Comparison of ENCODE assay signal across 9 cellular contexts in the genomic region with DNA sequence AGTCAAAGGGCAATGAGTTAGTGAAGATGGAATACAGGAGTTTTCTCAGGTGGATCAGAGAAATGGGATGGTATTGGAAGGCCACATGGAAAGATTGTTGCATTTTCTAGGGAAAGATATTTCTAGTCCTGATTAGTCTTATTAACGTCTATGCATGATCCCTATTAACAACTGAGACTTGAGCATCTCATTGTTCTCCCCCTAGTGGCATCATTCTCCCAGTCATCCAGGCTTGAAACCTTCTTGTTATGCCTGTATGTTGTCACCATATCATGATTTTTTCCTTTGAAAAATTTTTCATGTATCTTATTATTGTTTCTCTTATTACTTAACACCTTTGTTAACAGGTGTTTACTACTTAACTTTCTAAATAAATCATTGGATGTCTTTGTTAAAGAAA. TPM values are rescaled to one million over a fixed set of nuclear protein-coding genes. Genes with fewer than 3 reads are reported as not detected.
DNase-seq lines count a peak whose midpoint lies in the region; ATAC-seq, FAIRE-seq and TF ChIP-seq lines count a peak whose summit lies in the region.
"Had no signal": no experiment of that assay in that cellular context is flagged by ENCODE, and none has a peak within 500 bp of the region (broad histone marks: within the 10 kb centered on the region; RNA-seq: fewer than 3 reads in every experiment).

No MANE protein-coding gene starts in this region.

- no peak overlapping the region for H2BK15ac ChIP-seq in IMR-90 (ENCODE audit: low read depth, low read length)
- H2BK15ac ChIP-seq in mesenchymal stem cell (ENCODE audit: low read depth, poor library complexity, severe bottlenecking) = no peak overlapping the region

- H3K4ac ChIP-seq in IMR-90 (ENCODE audit: low read depth, low read length) (no peak overlapping the region), mesenchymal stem cell (ENCODE audit: low read depth in 1 of 2, low read length in 2 of 2) (no peak overlapping the region)

- ATAC-seq in IMR-90 (ENCODE audit: low read depth) (no peak), GM12878 (peak; percentile 69)

- H3K4me1 ChIP-seq in IMR-90 (ENCODE audit: control insufficient read depth, insufficient read depth, low read length) = no peaks in the 10 kb centered on the region
- peaks cover 13% of the 10 kb centered on the region for H3K4me1 ChIP-seq in GM12878 (ENCODE audit: control insufficient read depth, insufficient read depth, low read length)
- H3K4me1 ChIP-seq in mesenchymal stem cell (ENCODE audit: control insufficient read depth, insufficient read depth, low read depth, low read length) = no peaks in the 10 kb centered on the region

- dilution Hi-C loops in IMR-90 (cut with HindIII; ENCODE audit: low sequenced_read_pairs, unreplicated experiment) = no loop called here

- RAD21 ChIA-PET in GM12878 (lab: Charles Lee; ENCODE audit: unreplicated experiment) = no interaction called here

- no peak for TF ChIP-seq EP300 in GM12878 (IDR thresholded peaks at IDR 0.05; ENCODE audit: borderline replicate concordance in 1 of 2, control insufficient read depth in 1 of 2, low read depth in 2 of 2, low read length in 2 of 2)

- H4K20me1 ChIP-seq in IMR-90 (ENCODE audit: insufficient read depth, low read length) (peaks cover 25% of the 10 kb centered on the region), GM12878 (ENCODE audit: control insufficient read depth, insufficient read depth) (peaks cover 2% of the 10 kb centered on the region; the same call in 1 of the 2 replicates)

- H3K36me3 ChIP-seq in IMR-90 (ENCODE audit: control insufficient read depth, insufficient read depth, low read length) = no peaks in the 10 kb centered on the region; the same call in 1 of the 2 replicates
- peaks cover 0 to 3% of the 10 kb centered on the region in 2 experiments; a peak in 2 of 4 replicates for H3K36me3 ChIP-seq in GM12878 (ENCODE audit: control insufficient read depth in 2 of 2, insufficient read depth in 2 of 2, low read length in 1 of 2)
- peaks cover 0 to 2% of the 10 kb centered on the region in 2 experiments for H3K36me3 ChIP-seq in mesenchymal stem cell (ENCODE audit: control insufficient read depth in 1 of 2, insufficient read depth in 2 of 2, low read depth in 1 of 2, low read length in 2 of 2)

- H3K9ac ChIP-seq in IMR-90 (ENCODE audit: low read depth, low read length) = no peak overlapping the region
- H3K9ac ChIP-seq in GM12878 (ENCODE audit: control insufficient read depth, insufficient read depth, low read length) = no peak overlapping the region
- no peak overlapping the region for H3K9ac ChIP-seq in mesenchymal stem cell (ENCODE audit: low read length)

- no peak overlapping the region for H3K14ac ChIP-seq in IMR-90 (replicated peaks; ENCODE audit: low read depth, low read length)
- no peak overlapping the region for H3K14ac ChIP-seq in mesenchymal stem cell (ENCODE audit: low read length in 2 of 2)

- CTCF ChIA-PET in IMR-90 (lab: Yijun Ruan, JAX) (no interaction called here), GM12878 (lab: Yijun Ruan, JAX) (interaction anchor here (0.6 to 1.7 kb wide), 9 partner anchors 9 to 532 kb away, joined by 3 to 9 read pairs (median 4); a partner anchor contains a TSS)

- H2AK9ac ChIP-seq in IMR-90 (replicated peaks; ENCODE audit: low read depth, low read length, poor library complexity) = no peak overlapping the region

- H3K9me1 ChIP-seq in IMR-90 (ENCODE audit: insufficient read depth, low read length) = peaks cover 9% of the 10 kb centered on the region

- H2AK5ac ChIP-seq in IMR-90 (ENCODE audit: low read depth, low read length) = no peak overlapping the region
- H2AK5ac ChIP-seq in mesenchymal stem cell (ENCODE audit: low read length, severe bottlenecking) = no peak overlapping the region

- TF ChIP-seq RAD21 in IMR-90 (IDR thresholded peaks at IDR 0.05; ENCODE audit: low read length) (0 out of 2 replicates have a peak, but pooled peaks have one; percentile 6), GM12878 (IDR thresholded peaks at IDR 0.05; ENCODE audit: insufficient read depth, low read depth, low read length) (0 out of 2 replicates have a peak, but pooled peaks have one; percentile 10)

- H4K5ac ChIP-seq in IMR-90 (ENCODE audit: low read depth, low read length) = no peak overlapping the region

- H2BK12ac ChIP-seq in mesenchymal stem cell (ENCODE audit: low read length in 2 of 2) = no peak overlapping the region

- H3K79me2 ChIP-seq in GM12878 (ENCODE audit: control insufficient read depth, insufficient read depth, low read length) = peaks cover 53% of the 10 kb centered on the region

- POLR2A ChIA-PET in IMR-90 (lab: Charles Lee; ENCODE audit: unreplicated experiment) = no interaction called here
- POLR2A ChIA-PET in GM12878 (lab: Charles Lee) = no interaction called here

- H3K4me2 ChIP-seq in IMR-90 (ENCODE audit: low read depth, low read length) = no peak overlapping the region
- no peak overlapping the region for H3K4me2 ChIP-seq in GM12878 (ENCODE audit: control insufficient read depth, insufficient read depth)
- no peak overlapping the region for H3K4me2 ChIP-seq in mesenchymal stem cell (ENCODE audit: low read length, poor library complexity, severe bottlenecking)

- H3K4me3 ChIP-seq in IMR-90 (ENCODE audit: insufficient read depth, low read depth, low read length) (no peak overlapping the region), GM12878 (no peak overlapping the region), mesenchymal stem cell (ENCODE audit: insufficient read depth in 1 of 2, low read depth in 1 of 2, low read length in 2 of 2) (no peak overlapping the region)

- H4K91ac ChIP-seq in IMR-90 (ENCODE audit: insufficient read depth, low read depth, low read length) (no peak overlapping the region), mesenchymal stem cell (ENCODE audit: low read length) (no peak overlapping the region)

- H2BK120ac ChIP-seq in IMR-90 (ENCODE audit: low read depth, low read length) (no peak overlapping the region), mesenchymal stem cell (ENCODE audit: low read depth, low read length) (no peak overlapping the region)

- in situ Hi-C loops in IMR-90 (cut with MboI; ENCODE audit: low sequenced_read_pairs) (no loop called here), GM12878 (cut with MboI) (no loop called here)

- no peak overlapping the region for H3K56ac ChIP-seq in IMR-90 (ENCODE audit: extremely low read depth, insufficient read depth, low read length)

- H3K18ac ChIP-seq in IMR-90 (ENCODE audit: low read depth, low read length) = no peak overlapping the region
- no peak overlapping the region for H3K18ac ChIP-seq in mesenchymal stem cell (ENCODE audit: low read depth in 1 of 2, low read length in 2 of 2)

- H3K27ac ChIP-seq in IMR-90 (ENCODE audit: insufficient read depth, low read length) = no peak overlapping the region
- no peak overlapping the region for H3K27ac ChIP-seq in GM12878 (ENCODE audit: control insufficient read depth, insufficient read depth)
- no peak overlapping the region for H3K27ac ChIP-seq in mesenchymal stem cell (ENCODE audit: low read length, poor library complexity, severe bottlenecking)

- H2BK5ac ChIP-seq in IMR-90 (ENCODE audit: low read depth, low read length, poor library complexity, severe bottlenecking) (no peak overlapping the region), mesenchymal stem cell (ENCODE audit: low read depth, low read length, poor library complexity, severe bottlenecking) (no peak overlapping the region)

- intact Hi-C loops in IMR-90 (cut with micrococcal nuclease) (no loop called here), GM12878 (cut with micrococcal nuclease; ENCODE audit: unreplicated experiment) (no loop called here)

- no peak overlapping the region for H3K23ac ChIP-seq in IMR-90 (ENCODE audit: low read depth, low read length)
- no peak overlapping the region for H3K23ac ChIP-seq in mesenchymal stem cell (ENCODE audit: low read length in 2 of 2)

- H3K79me1 ChIP-seq in IMR-90 (ENCODE audit: low read depth in 1 of 2, low read length in 2 of 2) (peaks cover 24 to 48% of the 10 kb centered on the region in 2 experiments), mesenchymal stem cell (replicated peaks; ENCODE audit: low read length, poor library complexity, severe bottlenecking) (peaks cover 18% of the 10 kb centered on the region)

- H2BK20ac ChIP-seq in IMR-90 (ENCODE audit: low read depth, low read length) = no peak overlapping the region

- SMC1A ChIA-PET in GM12878 (lab: Charles Lee; ENCODE audit: uncharacterized antibody, unreplicated experiment) = interaction anchor here (1.8 to 2.7 kb wide), 2 partner anchors 12 to 116 kb away, joined by 5 to 9 read pairs; no protein-coding TSS in a partner anchor

- H2AFZ ChIP-seq in IMR-90 (replicated peaks; ENCODE audit: low read length, poor library complexity) (no peak overlapping the region), GM12878 (ENCODE audit: control insufficient read depth, low read depth, low read length) (no peak overlapping the region), mesenchymal stem cell (ENCODE audit: low read depth, low read length) (no peak overlapping the region)

- TF ChIP-seq POLR2A in IMR-90 (IDR thresholded peaks at IDR 0.05; ENCODE audit: low read depth, low read length) = no peak
- TF ChIP-seq POLR2A in GM12878 (IDR thresholded peaks at IDR 0.05; ENCODE audit: low read depth, low read length) = no peak

- DNase-seq in ELR (ENCODE audit: low read depth) (peak; percentile 31), IMR-90 (peak; percentile 16), GM12878 (ENCODE audit: low read depth, low spot score) (no peak), mesenchymal stem cell (peak; percentile 42), NCI-H2227 treated with DMSO at 0.1 percent for 48 hours (lab: John Stamatoyannopoulos, UW) (no peak), HCEC 1CT (no peak), NCI-H345 (lab: John Stamatoyannopoulos, UW) (no peak)
- no peak for DNase-seq in stimulated activated CD4-positive, alpha-beta T cell treated with anti-CD3 and anti-CD28 coated beads, Interleukin-4, amount 100 ng/mL, for 4 hours
- DNase-seq: kidney had no signal

- H3K9me3 ChIP-seq in IMR-90 (ENCODE audit: control insufficient read depth, insufficient read depth, low read length) (no peaks in the 10 kb centered on the region), GM12878 (replicated peaks; ENCODE audit: control insufficient read depth, insufficient read depth, low read length) (no peaks in the 10 kb centered on the region), mesenchymal stem cell (ENCODE audit: control insufficient read depth, low read length) (no peaks in the 10 kb centered on the region)

- FAIRE-seq in GM12878 (lab: Jason Lieb, UNC) = no peak

- no CpG with 5 or more reads among the region's 1 CpG for WGBS in IMR-90 (ENCODE audit: extremely low coverage in 2 of 2, insufficient read length in 1 of 2), 2 experiments
- WGBS in GM12878 (ENCODE audit: insufficient coverage, insufficient replicate concordance, low lambda C conversion rate, missing lambda C conversion rate) = 50% methylated on average over 1 of the region's 1 CpG
- WGBS in mesenchymal stem cell = no CpG with 5 or more reads among the region's 1 CpG

- TF ChIP-seq CTCF in IMR-90 (conservative IDR thresholded peaks at IDR 0.05; ENCODE audit: low read depth, low read length) = peak; percentile 24; the same call in 1 of the 2 replicates
- peak; percentile 13 to 20 (median 19); a peak in 2 of 6 replicates for TF ChIP-seq CTCF in GM12878 (IDR thresholded peaks at IDR 0.05 in 2 of 3, conservative IDR thresholded peaks at IDR 0.05 in 1 of 3; ENCODE audit: control insufficient read depth in 2 of 3, extremely low read depth in 1 of 3, insufficient read depth in 1 of 3, low read depth in 3 of 3, low read length in 3 of 3)

- H4K8ac ChIP-seq in IMR-90 (ENCODE audit: low read depth in 2 of 2, low read length in 2 of 2) (no peak overlapping the region), mesenchymal stem cell (ENCODE audit: low read length) (no peak overlapping the region)

- BruUV-seq in IMR-90 (replicated peaks; lab: Mats Ljungman, UMichigan) (no TSS peak), GM12878 (replicated peaks; lab: Mats Ljungman, UMichigan) (no TSS peak)

- H3K27me3 ChIP-seq in IMR-90 (ENCODE audit: control insufficient read depth, insufficient read depth, low read length) (no peaks in the 10 kb centered on the region), GM12878 (replicated peaks in 1 of 2; ENCODE audit: control insufficient read depth in 2 of 2, insufficient read depth in 2 of 2, low read length in 1 of 2) (no peaks in the 10 kb centered on the region), mesenchymal stem cell (ENCODE audit: control insufficient read depth in 1 of 2, insufficient read depth in 1 of 2, low read length in 2 of 2) (no peaks in the 10 kb centered on the region)

RNA-seq across cellular contexts. Expression of a gene that starts 34.4 kb away (rescaled TPM):
- 37.3 and 80.8 TPM in 2 replicates for total RNA-seq in IMR-90 (2012; rRNA removed)
- 22.4 and 23.6 TPM in 2 replicates for polyA plus RNA-seq in IMR-90 (2012; rRNA removed)
- 1.9 and 3.3 TPM in 2 replicates for polyA plus RNA-seq in IMR-90 (2012; cell fraction: cytosol; rRNA removed)
- 0.91 and 9.0 TPM in 2 replicates for polyA plus RNA-seq in IMR-90 (2012; cell fraction: nucleus; rRNA removed; ENCODE audit: low replicate concordance)
- 118 and 141 TPM in 2 replicates for total RNA-seq in GM12878 (2013; cell fraction: nucleolus; rRNA removed)
- total RNA-seq in GM12878 (2014; rRNA removed) = 55.2 and 69.2 TPM in 2 replicates
- 97.3 and 97.9 TPM in 2 replicates for total RNA-seq in GM12878 (2014; rRNA removed; fragmentation: Illumina TruSeq; extraction: Trizol)
- 81.0 and 82.1 TPM in 2 replicates for total RNA-seq in GM12878 (2021)
- 31.2 TPM for polyA plus RNA-seq in GM12878 (2011; ENCODE audit: low read depth)
- 78.1 and 121 TPM in 2 replicates for polyA plus RNA-seq in GM12878 (2011; rRNA removed)
- 33.0 and 42.8 TPM in 2 replicates for polyA plus RNA-seq in GM12878 (2011; cell fraction: cytosol; rRNA removed)
- polyA plus RNA-seq in GM12878 (2011; cell fraction: nucleus; rRNA removed) = 44.1 and 58.5 TPM in 2 replicates
- polyA plus RNA-seq in GM12878 (2012) = 37.7 and 55.1 TPM in 2 replicates
- 124 and 140 TPM in 2 replicates for polyA plus RNA-seq in GM12878 (2014; fragmentation: Illumina TruSeq; extraction: Trizol)
- polyA plus RNA-seq in GM12878 (2014; fragmentation: Nextera tagmentation; extraction: Ambion mirVana) = 10 to 100 TPM; 35.9 to 36.9 TPM
- 44.2 and 54.3 TPM in 2 replicates for polyA plus RNA-seq in GM12878 (2014; rRNA removed)
- polyA plus RNA-seq in GM12878 (2016; fragmentation: Nextera tagmentation; extraction: Ambion mirVana) = 100 to 1,000 TPM in 1 of 2 experiments, 10 to 100 TPM in 1; 93.1 to 106 TPM
- polyA minus RNA-seq in GM12878 (2011; rRNA and poly(A)+ RNA removed) = 73.4 and 117 TPM in 2 replicates
- 51.3 and 63.9 TPM in 2 replicates for polyA minus RNA-seq in GM12878 (2011; cell fraction: cytosol; rRNA and poly(A)+ RNA removed)
- polyA minus RNA-seq in GM12878 (2011; cell fraction: nucleus; rRNA and poly(A)+ RNA removed) = 35.1 and 43.3 TPM in 2 replicates
- 47.4 TPM for polyA plus RNA-seq in mesenchymal stem cell (2013, experiment 1 of 2)
- 45.1 TPM for polyA plus RNA-seq in mesenchymal stem cell (2013, experiment 2 of 2)

Comparison
In these comparisons a context has a peak if more than half of its experiments do, and no peak if none do; other contexts are left out.
1. DNase-seq: peak in ELR (single experiment), IMR-90 (single experiment) and mesenchymal stem cell (single experiment); none in GM12878 (single experiment), stimulated activated CD4-positive, alpha-beta T cell treated with anti-CD3 and anti-CD28 coated beads, Interleukin-4, amount 100 ng/mL, for 4 hours (0 of 2), NCI-H2227 treated with DMSO at 0.1 percent for 48 hours (single experiment), HCEC 1CT (single experiment) and NCI-H345 (single experiment).